In genomic region chr3:78360849-78361248, GRCh38 we compare ENCODE assay signal across 11 cellular contexts.
"Had no signal": no experiment of that assay in that cellular context is flagged by ENCODE, and none has a peak within 500 bp of the region (broad histone marks: within the 10 kb centered on the region; RNA-seq: fewer than 3 reads in every experiment).

No MANE protein-coding gene starts in this region.

- H3K4me1 Mint-ChIP-seq: GM23338, H9 had no signal

- H3K4me3 ChIP-seq: GM23248, GM23338, HAP-1 had no signal

- H2AFZ ChIP-seq: GM23248, GM23338 had no signal

- H3K9ac ChIP-seq: GM23248 had no signal

- H3K4me1 ChIP-seq: HAP-1 had no signal

- H3K4me2 ChIP-seq: GM23338 had no signal

- H3K27ac Mint-ChIP-seq: GM23338, H9, HFFc6 had no signal

- H3K4me3 Mint-ChIP-seq: GM23338, H9, HFFc6 had no signal

- H3K27ac ChIP-seq: GM23248 had no signal

- ATAC-seq: GM23338, HCT116 had no signal

- FAIRE-seq: H1, H54 had no signal

- H3K9me3 Mint-ChIP-seq: HFFc6 had no signal

- DNase-seq: GM23248, GOT3, H7, H9, HCEC 1CT, HFFc6 had no signal

- H3K36me3 ChIP-seq: HAP-1 had no signal
